ENCODE assay signal across 1 cellular context in the genomic region with DNA sequence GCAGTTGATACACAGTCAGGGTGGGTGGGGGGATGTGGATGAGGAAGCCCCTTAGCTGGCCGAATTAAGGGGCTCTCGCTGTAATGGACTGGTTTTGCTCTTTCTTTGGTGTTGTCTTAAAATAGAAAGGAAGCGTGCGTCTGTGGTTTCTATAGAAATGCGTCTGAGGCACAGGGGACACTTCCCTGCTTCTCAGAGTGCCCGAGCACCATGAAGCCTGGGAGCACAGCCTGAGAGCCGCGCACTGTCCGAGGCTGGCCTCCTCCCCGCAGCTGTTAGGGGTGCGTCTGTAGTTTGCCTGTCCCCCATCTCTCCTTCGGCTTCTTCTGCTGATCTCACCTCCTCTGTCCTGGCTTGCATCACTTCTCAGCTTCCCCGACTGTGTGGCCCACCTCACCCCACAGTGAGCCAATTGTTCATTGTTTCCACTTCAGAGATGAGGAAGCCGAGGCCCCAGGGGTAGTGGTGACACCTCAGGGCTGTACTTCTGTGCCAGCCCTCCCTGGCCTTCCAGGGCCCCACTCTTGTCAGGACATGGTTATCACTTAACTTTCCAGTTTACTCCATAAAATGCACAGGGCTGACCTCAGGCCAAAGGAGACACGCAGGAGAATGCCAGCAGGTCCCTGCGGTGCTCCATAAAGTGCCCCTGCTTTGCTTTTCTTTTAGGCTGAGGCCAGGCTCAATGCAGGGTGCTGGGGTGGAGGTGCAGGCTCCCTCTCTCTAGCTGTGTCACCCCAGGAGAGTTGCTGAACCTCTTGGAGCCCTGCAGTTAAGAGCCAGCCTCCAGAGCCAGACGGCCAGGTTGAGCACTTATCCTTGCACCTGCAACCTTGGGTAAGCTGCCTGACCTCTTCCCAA.
TF ChIP-seq lines count a peak whose summit lies in the region.

No MANE protein-coding gene starts in this region.

TF ChIP-seq in H1, 55 proteins besides CTCF, POLR2A, EP300 and RAD21:
- TF ChIP-seq, protein P1, sequence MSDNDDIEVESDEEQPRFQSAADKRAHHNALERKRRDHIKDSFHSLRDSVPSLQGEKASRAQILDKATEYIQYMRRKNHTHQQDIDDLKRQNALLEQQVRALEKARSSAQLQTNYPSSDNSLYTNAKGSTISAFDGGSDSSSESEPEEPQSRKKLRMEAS (IDR thresholded peaks at IDR 0.05) = no peak
- TF ChIP-seq, protein P2, sequence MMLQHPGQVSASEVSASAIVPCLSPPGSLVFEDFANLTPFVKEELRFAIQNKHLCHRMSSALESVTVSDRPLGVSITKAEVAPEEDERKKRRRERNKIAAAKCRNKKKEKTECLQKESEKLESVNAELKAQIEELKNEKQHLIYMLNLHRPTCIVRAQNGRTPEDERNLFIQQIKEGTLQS (IDR thresholded peaks at IDR 0.05; ENCODE audit: insufficient read depth, low read depth, low read length) = no peak
- no peak for TF ChIP-seq JUND (IDR thresholded peaks at IDR 0.05; ENCODE audit: low read length)
- no peak for TF ChIP-seq SIRT6 (IDR thresholded peaks at IDR 0.05; ENCODE audit: low read length)
- no peak for TF ChIP-seq TCF12 (IDR thresholded peaks at IDR 0.05; ENCODE audit: low read depth, low read length)
- no peak for TF ChIP-seq EZH2 (IDR thresholded peaks at IDR 0.05; ENCODE audit: low read depth, low read length, severe bottlenecking)
- TF ChIP-seq SP2 (IDR thresholded peaks at IDR 0.05; ENCODE audit: low read length) = no peak
- TF ChIP-seq, protein P3, sequence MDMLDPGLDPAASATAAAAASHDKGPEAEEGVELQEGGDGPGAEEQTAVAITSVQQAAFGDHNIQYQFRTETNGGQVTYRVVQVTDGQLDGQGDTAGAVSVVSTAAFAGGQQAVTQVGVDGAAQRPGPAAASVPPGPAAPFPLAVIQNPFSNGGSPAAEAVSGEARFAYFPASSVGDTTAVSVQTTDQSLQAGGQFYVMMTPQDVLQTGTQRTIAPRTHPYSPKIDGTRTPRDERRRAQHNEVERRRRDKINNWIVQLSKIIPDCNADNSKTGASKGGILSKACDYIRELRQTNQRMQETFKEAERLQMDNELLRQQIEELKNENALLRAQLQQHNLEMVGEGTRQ (IDR thresholded peaks at IDR 0.05; ENCODE audit: low read length) = no peak
- TF ChIP-seq ASH2L (IDR thresholded peaks at IDR 0.05; ENCODE audit: low read length) = no peak
- no peak for TF ChIP-seq SUZ12 (IDR thresholded peaks at IDR 0.05; ENCODE audit: low read length)
- no peak for TF ChIP-seq TAF1 (IDR thresholded peaks at IDR 0.05; ENCODE audit: low read depth, low read length)
- no peak for TF ChIP-seq CHD2 (IDR thresholded peaks at IDR 0.05; ENCODE audit: low read length)
- no peak for TF ChIP-seq POLR2AphosphoS5 (IDR thresholded peaks at IDR 0.05; ENCODE audit: low read depth, low read length)
- no peak for TF ChIP-seq RFX5 (IDR thresholded peaks at IDR 0.05; ENCODE audit: borderline replicate concordance, low read depth, low read length)
- TF ChIP-seq RBBP5 (IDR thresholded peaks at IDR 0.05; ENCODE audit: borderline replicate concordance, low read depth, low read length) = no peak
